ENCODE assay signal across 19 cellular contexts in the genomic region with DNA sequence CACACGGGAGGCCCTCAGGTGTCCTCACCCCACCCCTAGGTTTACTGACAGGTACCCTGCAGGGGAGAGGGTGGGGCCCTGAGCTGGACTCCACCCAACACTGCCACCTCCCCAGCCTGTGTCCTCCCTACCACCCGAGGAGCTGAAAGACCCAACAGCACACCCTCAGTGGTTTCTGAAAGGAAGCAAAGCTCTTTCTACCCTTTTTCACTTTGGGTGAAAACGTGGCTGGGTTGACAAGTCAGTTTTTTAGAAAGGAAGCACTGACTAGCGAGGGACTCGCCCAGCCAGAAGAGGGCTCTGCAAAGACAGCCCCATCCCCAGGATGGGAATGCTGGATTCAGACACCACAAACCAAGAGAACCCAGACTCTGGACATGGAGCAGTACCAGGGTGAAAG. TPM values are rescaled to one million over a fixed set of nuclear protein-coding genes. Genes with fewer than 3 reads are reported as not detected.
A peak's percentile ranks its signal among the peaks of the same experiment; 100 is the strongest.
DNase-seq lines count a peak whose midpoint lies in the region; ATAC-seq and TF ChIP-seq lines count a peak whose summit lies in the region.
"Not testable (repeated sequence)": the region's sequence is repeated elsewhere in the genome, so short reads cannot be mapped to it uniquely, and the experiment has no call there.
"Had no signal": no experiment of that assay in that cellular context is flagged by ENCODE, and none has a peak within 500 bp of the region (broad histone marks: within the 10 kb centered on the region; RNA-seq: fewer than 3 reads in every experiment).

No MANE protein-coding gene starts in this region.

- peaks cover 50% of the 10 kb centered on the region for H3K36me3 ChIP-seq in mesodermal cell (ENCODE audit: control insufficient read depth, insufficient read depth, low read length)

- peaks cover 14% of the 10 kb centered on the region for H3K4me1 ChIP-seq in mesodermal cell (ENCODE audit: control insufficient read depth, insufficient read depth, low read length, poor library complexity, severe bottlenecking)

- DNase-seq in CD4-positive, alpha-beta T cell; activated T-helper 1 cell treated with anti-CD3 and anti-CD28 coated beads, Interleukin-12 subunit alpha, Interleukin-12 subunit beta, Interleukin-2, Interleukin-4 antibody, amounts not matched to agents 30 ng/mL and 10 ng/mL and 1 ng/mL, durations not matched to agents 14 hours and 24 hours and 36 hours (ENCODE audit: low spot score); stimulated activated naive B cell treated with anti-CD40 and anti-IgM and Interleukin-4, amounts not matched to agents 10 μg/mL and 1 μg/mL and 100 μg/mL, for 72 hours: not testable (repeated sequence)
- peak; percentile 35 for DNase-seq in coronary artery (ENCODE audit: low spot score)

- POLR2A ChIA-PET in CD4-positive, alpha-beta T cell (lab: Charles Lee) = interaction anchor here (5.6 kb wide), 1 partner anchor 37 kb away, joined by 58 read pairs; a partner anchor contains a TSS

- peaks cover 39% of the 10 kb centered on the region for H3K4me1 Mint-ChIP-seq in CD4-positive, alpha-beta T cell (ENCODE audit: low read depth)
- peaks cover 37% of the 10 kb centered on the region for H3K4me1 Mint-ChIP-seq in T-helper 1 cell treated with Interleukin-12 subunit alpha and Interleukin-12 subunit beta and Interleukin-4 antibody, amounts not matched to agents 30 μg/mL and 1 μg/mL, for 36 hours (ENCODE audit: low read depth)
- H3K4me1 Mint-ChIP-seq in activated T-helper 1 cell treated with anti-CD3 and anti-CD28 coated beads, Interleukin-12 subunit alpha, Interleukin-12 subunit beta, Interleukin-2, Interleukin-4 antibody, amounts not matched to agents 30 ng/mL and 10 ng/mL and 1 ng/mL, durations not matched to agents 14 hours and 24 hours and 36 hours (ENCODE audit: low read depth) = peaks cover 48% of the 10 kb centered on the region
- H3K4me1 Mint-ChIP-seq in stimulated activated naive B cell treated with anti-CD40 and anti-IgM and Interleukin-4, amounts not matched to agents 10 μg/mL and 1 μg/mL and 100 μg/mL, for 72 hours = peaks cover 11 to 19% of the 10 kb centered on the region in 2 donors

- not testable (repeated sequence) for H3K27me3 ChIP-seq in CD4-positive, alpha-beta T cell (ENCODE audit: control insufficient read depth, insufficient read depth, low read length)

- not testable (repeated sequence) for H3K36me3 Mint-ChIP-seq in CD4-positive, alpha-beta T cell (ENCODE audit: low read depth)
- peaks cover 17% of the 10 kb centered on the region for H3K36me3 Mint-ChIP-seq in T-helper 1 cell treated with Interleukin-12 subunit alpha and Interleukin-12 subunit beta and Interleukin-4 antibody, amounts not matched to agents 30 μg/mL and 1 μg/mL, for 36 hours (ENCODE audit: low read depth)
- peaks cover 20% of the 10 kb centered on the region for H3K36me3 Mint-ChIP-seq in activated T-helper 1 cell treated with anti-CD3 and anti-CD28 coated beads, Interleukin-12 subunit alpha, Interleukin-12 subunit beta, Interleukin-2, Interleukin-4 antibody, amounts not matched to agents 30 ng/mL and 10 ng/mL and 1 ng/mL, durations not matched to agents 14 hours and 24 hours and 36 hours (ENCODE audit: low read depth)
- H3K36me3 Mint-ChIP-seq in stimulated activated naive B cell treated with anti-CD40 and anti-IgM and Interleukin-4, amounts not matched to agents 10 μg/mL and 1 μg/mL and 100 μg/mL, for 72 hours = peaks cover 9 to 22% of the 10 kb centered on the region in 2 donors

- not testable (repeated sequence) for H3K4me3 ChIP-seq in coronary artery; mesodermal cell (ENCODE audit: extremely low read depth, insufficient read depth, low read length, poor library complexity, severe bottlenecking)

- CTCF ChIA-PET in CD4-positive, alpha-beta T cell (lab: Charles Lee) = interaction anchor here (1.6 kb wide), 1 partner anchor 38 kb away, joined by 3 read pairs; a partner anchor contains a TSS

- intact Hi-C loops in CD4-positive, alpha-beta T cell (cut with DNase I, micrococcal nuclease) = loop anchor here in 1 of 2 experiments (5.0 to 10.0 kb wide), 3 partner anchors 124 to 1588 kb away; a partner anchor contains a TSS
- intact Hi-C loops in activated T-helper 1 cell treated with anti-CD3 and anti-CD28 coated beads, Interleukin-12 subunit alpha, Interleukin-12 subunit beta, Interleukin-2, Interleukin-4 antibody, amounts not matched to agents 30 ng/mL and 10 ng/mL and 1 ng/mL, durations not matched to agents 14 hours and 24 hours and 36 hours (cut with micrococcal nuclease) = loop anchor here (5.0 to 10.0 kb wide), 9 partner anchors 72 to 1892 kb away; a partner anchor contains a TSS

- H3K27me3 Mint-ChIP-seq in CD4-positive, alpha-beta T cell; T-helper 1 cell treated with Interleukin-12 subunit alpha and Interleukin-12 subunit beta and Interleukin-4 antibody, amounts not matched to agents 30 μg/mL and 1 μg/mL, for 36 hours (ENCODE audit: low read depth); activated T-helper 1 cell treated with anti-CD3 and anti-CD28 coated beads, Interleukin-12 subunit alpha, Interleukin-12 subunit beta, Interleukin-2, Interleukin-4 antibody, amounts not matched to agents 30 ng/mL and 10 ng/mL and 1 ng/mL, durations not matched to agents 14 hours and 24 hours and 36 hours (ENCODE audit: insufficient read depth); stimulated activated naive B cell treated with anti-CD40 and anti-IgM and Interleukin-4, amounts not matched to agents 10 μg/mL and 1 μg/mL and 100 μg/mL, for 72 hours: not testable (repeated sequence)

- ATAC-seq in CD4-positive, alpha-beta T cell (ENCODE audit: poor library complexity); stimulated activated naive B cell treated with anti-CD40 and anti-IgM and Interleukin-4, amounts not matched to agents 10 μg/mL and 1 μg/mL and 100 μg/mL, for 72 hours (replicated peaks): not testable (repeated sequence)
- peak; percentile 3 for ATAC-seq in GM19324 (IDR thresholded peaks at IDR 0.05; ENCODE audit: low FRiP score, unreplicated experiment)
- ATAC-seq in HG02798 (IDR thresholded peaks at IDR 0.05; ENCODE audit: poor library complexity, unreplicated experiment) = peak; percentile 26

- not testable (repeated sequence) for H3K9me3 ChIP-seq in CD4-positive, alpha-beta T cell (ENCODE audit: control insufficient read depth, low read length); mesodermal cell (ENCODE audit: control insufficient read depth, low read length)

- H3K9me3 Mint-ChIP-seq in CD4-positive, alpha-beta T cell; T-helper 1 cell treated with Interleukin-12 subunit alpha and Interleukin-12 subunit beta and Interleukin-4 antibody, amounts not matched to agents 30 μg/mL and 1 μg/mL, for 36 hours; activated T-helper 1 cell treated with anti-CD3 and anti-CD28 coated beads, Interleukin-12 subunit alpha, Interleukin-12 subunit beta, Interleukin-2, Interleukin-4 antibody, amounts not matched to agents 30 ng/mL and 10 ng/mL and 1 ng/mL, durations not matched to agents 14 hours and 24 hours and 36 hours; stimulated activated naive B cell treated with anti-CD40 and anti-IgM and Interleukin-4, amounts not matched to agents 10 μg/mL and 1 μg/mL and 100 μg/mL, for 72 hours: not testable (repeated sequence)

- peak overlapping the region; percentile 65 for H3K27ac Mint-ChIP-seq in CD4-positive, alpha-beta T cell
- peak overlapping the region; percentile 84 for H3K27ac Mint-ChIP-seq in T-helper 1 cell treated with Interleukin-12 subunit alpha and Interleukin-12 subunit beta and Interleukin-4 antibody, amounts not matched to agents 30 μg/mL and 1 μg/mL, for 36 hours
- peak overlapping the region; percentile 85 for H3K27ac Mint-ChIP-seq in activated T-helper 1 cell treated with anti-CD3 and anti-CD28 coated beads, Interleukin-12 subunit alpha, Interleukin-12 subunit beta, Interleukin-2, Interleukin-4 antibody, amounts not matched to agents 30 ng/mL and 10 ng/mL and 1 ng/mL, durations not matched to agents 14 hours and 24 hours and 36 hours
- peak overlapping the region; percentile 37 for H3K27ac Mint-ChIP-seq in stimulated activated naive B cell treated with anti-CD40 and anti-IgM and Interleukin-4, amounts not matched to agents 10 μg/mL and 1 μg/mL and 100 μg/mL, for 72 hours

- H3K27ac ChIP-seq in CD4-positive, alpha-beta T cell (ENCODE audit: low read depth, low read length) = peak overlapping the region; percentile 59
- peak overlapping the region in 1 of 2 donors; percentile 6 for H3K27ac ChIP-seq in coronary artery
- peak overlapping the region; percentile 69 for H3K27ac ChIP-seq in mesodermal cell (ENCODE audit: low read depth, low read length, severe bottlenecking)

- no CpG with 5 or more reads among the region's 5 CpGs for WGBS in mesodermal cell (ENCODE audit: insufficient coverage in 2 of 2), 2 experiments

- H3K4me3 Mint-ChIP-seq in CD4-positive, alpha-beta T cell; stimulated activated naive B cell treated with anti-CD40 and anti-IgM and Interleukin-4, amounts not matched to agents 10 μg/mL and 1 μg/mL and 100 μg/mL, for 72 hours: not testable (repeated sequence)
- peak overlapping the region; percentile 40 for H3K4me3 Mint-ChIP-seq in T-helper 1 cell treated with Interleukin-12 subunit alpha and Interleukin-12 subunit beta and Interleukin-4 antibody, amounts not matched to agents 30 μg/mL and 1 μg/mL, for 36 hours
- peak overlapping the region; percentile 39 for H3K4me3 Mint-ChIP-seq in activated T-helper 1 cell treated with anti-CD3 and anti-CD28 coated beads, Interleukin-12 subunit alpha, Interleukin-12 subunit beta, Interleukin-2, Interleukin-4 antibody, amounts not matched to agents 30 ng/mL and 10 ng/mL and 1 ng/mL, durations not matched to agents 14 hours and 24 hours and 36 hours

- TF ChIP-seq CTCF in CD4-positive, alpha-beta T cell (IDR thresholded peaks at IDR 0.05); coronary artery (IDR thresholded peaks at IDR 0.05): not testable (repeated sequence)

RNA-seq across cellular contexts. Expression of a gene that starts 2.2 kb away (rescaled TPM):
- 100 to 1,000 TPM; 256 to 260 TPM for total RNA-seq in CD4-positive, alpha-beta T cell
- 46.6 and 48.9 TPM in 2 replicates for total RNA-seq in activated T-helper 1 cell treated with anti-CD3 and anti-CD28 coated beads, Interleukin-12 subunit alpha, Interleukin-12 subunit beta, Interleukin-2, Interleukin-4 antibody, amounts not matched to agents 30 ng/mL and 10 ng/mL and 1 ng/mL, durations not matched to agents 14 hours and 24 hours and 36 hours
- 90.0 TPM for polyA plus RNA-seq in mesodermal cell (2013, experiment 1 of 2)
- 66.4 TPM for polyA plus RNA-seq in mesodermal cell (2013, experiment 2 of 2)

RNA-seq across cellular contexts. Expression of a gene that starts 37.9 kb away (rescaled TPM):
- 10 to 100 TPM; 63.1 to 68.5 TPM for total RNA-seq in CD4-positive, alpha-beta T cell
- 31.4 and 35.5 TPM in 2 replicates for total RNA-seq in activated T-helper 1 cell treated with anti-CD3 and anti-CD28 coated beads, Interleukin-12 subunit alpha, Interleukin-12 subunit beta, Interleukin-2, Interleukin-4 antibody, amounts not matched to agents 30 ng/mL and 10 ng/mL and 1 ng/mL, durations not matched to agents 14 hours and 24 hours and 36 hours
- 16.2 TPM for polyA plus RNA-seq in mesodermal cell (2013, experiment 1 of 2)
- polyA plus RNA-seq in mesodermal cell (2013, experiment 2 of 2) = 11.6 TPM

RNA-seq across cellular contexts. Expression of a gene that starts 46.8 kb away (rescaled TPM):
- not detected for total RNA-seq in CD4-positive, alpha-beta T cell
- total RNA-seq in activated T-helper 1 cell treated with anti-CD3 and anti-CD28 coated beads, Interleukin-12 subunit alpha, Interleukin-12 subunit beta, Interleukin-2, Interleukin-4 antibody, amounts not matched to agents 30 ng/mL and 10 ng/mL and 1 ng/mL, durations not matched to agents 14 hours and 24 hours and 36 hours = not detected in 2 replicates
- polyA plus RNA-seq in mesodermal cell (2013, experiment 1 of 2) = not detected
- polyA plus RNA-seq in mesodermal cell (2013, experiment 2 of 2) = not detected
- total RNA-seq: cerebellum, esophagus muscularis mucosa, frontal cortex, G401, IMR-90, MCF 10A, ovary, RPMI7951, SJSA1, spleen had no signal
- polyA plus RNA-seq: AG04450, IMR-90, ovary had no signal
